In the genomic region with DNA sequence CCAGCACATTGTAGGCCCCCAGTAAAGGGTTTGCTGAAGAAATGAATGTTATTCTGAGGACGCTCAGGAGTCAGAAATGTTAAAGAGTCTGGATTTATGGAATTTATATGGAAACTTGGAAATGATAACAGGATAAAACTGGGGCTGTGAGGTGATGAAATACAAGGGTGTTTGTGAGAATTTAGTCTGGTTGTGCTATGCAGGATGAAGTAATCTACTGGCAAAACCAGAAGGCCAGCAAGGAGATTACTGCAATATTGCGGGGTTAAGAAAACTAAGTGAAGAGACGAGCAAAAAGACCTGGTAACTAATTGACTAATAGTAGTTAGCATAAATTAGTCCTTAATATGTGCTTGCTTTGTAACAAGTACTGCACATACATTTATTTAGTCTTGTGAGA, we compare ENCODE assay signal across 22 cellular contexts.
DNase-seq lines count a peak whose midpoint lies in the region; FAIRE-seq and TF ChIP-seq lines count a peak whose summit lies in the region.
"Had no signal": no experiment of that assay in that cellular context is flagged by ENCODE, and none has a peak within 500 bp of the region (broad histone marks: within the 10 kb centered on the region; RNA-seq: fewer than 3 reads in every experiment).

No MANE protein-coding gene starts in this region.

- DNase-seq in AG10803 (ENCODE audit: low read depth) = peak; percentile 33
- peak; percentile 11 for DNase-seq in GM03348 (ENCODE audit: low spot score)
- DNase-seq in fibroblast of peridontal ligament (ENCODE audit: extremely low read depth) = peak; percentile 17
- DNase-seq in fibroblast of villous mesenchyme (ENCODE audit: low read depth) = peak; percentile 47
- no peak for DNase-seq in activated naive CD8-positive, alpha-beta T cell treated with anti-CD3 and anti-CD28 coated beads for 36 hours
- DNase-seq in small intestine = no peak
- DNase-seq in activated CD4-positive, alpha-beta T cell treated with anti-CD3 and anti-CD28 coated beads for 48 hours = no peak
- DNase-seq: Caco-2; CD4-positive, CD25-positive, alpha-beta regulatory T cell; CD8-positive, alpha-beta T cell; DMS153; DND-41; GM23248; H7; HCEC 1CT had no signal

- peaks cover 4% of the 10 kb centered on the region for H3K36me3 Mint-ChIP-seq in activated naive CD8-positive, alpha-beta T cell treated with anti-CD3 and anti-CD28 coated beads for 36 hours

- FAIRE-seq in small intestine (lab: Jason Lieb, UNC) = no peak
- FAIRE-seq: G401.6, GM12878, GM19239, H1 had no signal

- no peak overlapping the region for H3K4me3 Mint-ChIP-seq in activated naive CD8-positive, alpha-beta T cell treated with anti-CD3 and anti-CD28 coated beads for 36 hours
- H3K4me3 Mint-ChIP-seq: B cell; CD4-positive, CD25-positive, alpha-beta regulatory T cell; CD8-positive, alpha-beta T cell had no signal

- H3K27me3 Mint-ChIP-seq in activated naive CD8-positive, alpha-beta T cell treated with anti-CD3 and anti-CD28 coated beads for 36 hours = no peaks in the 10 kb centered on the region
- H3K27me3 Mint-ChIP-seq: B cell; CD4-positive, CD25-positive, alpha-beta regulatory T cell had no signal

- peaks cover 0 to 3% of the 10 kb centered on the region in 2 donors for H3K4me1 ChIP-seq in small intestine (ENCODE audit: control insufficient read depth in 2 of 2, insufficient read depth in 1 of 2, low read depth in 1 of 2, low read length in 1 of 2)
- H3K4me1 ChIP-seq: Caco-2 had no signal

- no peaks in the 10 kb centered on the region for H3K36me3 ChIP-seq in small intestine (ENCODE audit: control insufficient read depth in 2 of 2, insufficient read depth in 2 of 2, low read length in 2 of 2)
- H3K36me3 ChIP-seq: BLaER1 had no signal

- 90 to 96% (median 92%) methylated on average over 3 of the region's 3 CpGs for WGBS in small intestine, 3 donors

- no peaks in the 10 kb centered on the region for H3K9me3 Mint-ChIP-seq in activated naive CD8-positive, alpha-beta T cell treated with anti-CD3 and anti-CD28 coated beads for 36 hours
- H3K9me3 Mint-ChIP-seq: CD8-positive, alpha-beta T cell had no signal

- H3K9me3 ChIP-seq in small intestine (ENCODE audit: control insufficient read depth, low read depth) = no peaks in the 10 kb centered on the region
- H3K9me3 ChIP-seq: BLaER1, Caco-2 had no signal

- no peak overlapping the region for H3K27ac Mint-ChIP-seq in activated naive CD8-positive, alpha-beta T cell treated with anti-CD3 and anti-CD28 coated beads for 36 hours
- H3K27ac Mint-ChIP-seq: B cell; CD4-positive, CD25-positive, alpha-beta regulatory T cell; CD8-positive, alpha-beta T cell had no signal

- H3K27ac ChIP-seq in small intestine (ENCODE audit: low read depth in 1 of 2, low read length in 1 of 2) = no peak overlapping the region
- H3K27ac ChIP-seq: BLaER1, C4-2B, GM23248 had no signal

- no peaks in the 10 kb centered on the region for H3K4me1 Mint-ChIP-seq in activated naive CD8-positive, alpha-beta T cell treated with anti-CD3 and anti-CD28 coated beads for 36 hours
- H3K4me1 Mint-ChIP-seq: B cell; CD4-positive, CD25-positive, alpha-beta regulatory T cell had no signal

- no peak overlapping the region for H3K4me3 ChIP-seq in AG10803 (ENCODE audit: low read length)
- no peak overlapping the region for H3K4me3 ChIP-seq in fibroblast of villous mesenchyme (ENCODE audit: low read depth, low read length)
- H3K4me3 ChIP-seq in small intestine (ENCODE audit: low read depth in 1 of 2, low read length in 2 of 2) = no peak overlapping the region
- H3K4me3 ChIP-seq: BLaER1, GM12878, GM23248 had no signal

- H3K27me3 ChIP-seq in small intestine (ENCODE audit: control insufficient read depth in 2 of 2, insufficient read depth in 2 of 2, low read length in 2 of 2) = no peaks in the 10 kb centered on the region
- H3K27me3 ChIP-seq: BLaER1 had no signal

- TF ChIP-seq CTCF in AG10803 (conservative IDR thresholded peaks at IDR 0.05; ENCODE audit: low read length) (no peak), fibroblast of villous mesenchyme (IDR thresholded peaks at IDR 0.05; ENCODE audit: insufficient read depth, low read depth, low read length) (no peak)

Comparison
In these comparisons a context has a peak if more than half of its experiments do, and no peak if none do; other contexts are left out.
1. DNase-seq: peak in AG10803 (single experiment), GM03348 (single experiment), fibroblast of peridontal ligament (single experiment) and fibroblast of villous mesenchyme (single experiment); none in activated naive CD8-positive, alpha-beta T cell treated with anti-CD3 and anti-CD28 coated beads for 36 hours (single experiment), small intestine (single experiment) and activated CD4-positive, alpha-beta T cell treated with anti-CD3 and anti-CD28 coated beads for 48 hours (single experiment).